ENCODE assay signal across 11 cellular contexts in genomic region chr17:1379930-1380313, GRCh38. TPM values are rescaled to one million over a fixed set of nuclear protein-coding genes. Genes with fewer than 3 reads are reported as not detected.
DNase-seq lines count a peak whose midpoint lies in the region; ATAC-seq and TF ChIP-seq lines count a peak whose summit lies in the region.
"Had no signal": no experiment of that assay in that cellular context is flagged by ENCODE, and none has a peak within 500 bp of the region (broad histone marks: within the 10 kb centered on the region; RNA-seq: fewer than 3 reads in every experiment).

No MANE protein-coding gene starts in this region.

- H3K9me3 Mint-ChIP-seq in endodermal cell, result no peaks in the 10 kb centered on the region
- no peaks in the 10 kb centered on the region for H3K9me3 Mint-ChIP-seq in stimulated activated effector memory CD8-positive, alpha-beta T cell treated with anti-CD3 and anti-CD28 coated beads, Interleukin-12 subunit alpha, Interleukin-12 subunit beta, amount 100 ng/mL, for 72 hours

- TF ChIP-seq CTCF in endodermal cell (conservative IDR thresholded peaks at IDR 0.05), result no peak

- no peak overlapping the region for H3K4me3 Mint-ChIP-seq in endodermal cell
- H3K4me3 Mint-ChIP-seq in stimulated activated effector memory CD8-positive, alpha-beta T cell treated with anti-CD3 and anti-CD28 coated beads, Interleukin-12 subunit alpha, Interleukin-12 subunit beta, amount 100 ng/mL, for 72 hours, result peak overlapping the region; percentile 34

- no peaks in the 10 kb centered on the region for H3K9me3 ChIP-seq in endodermal cell (ENCODE audit: control insufficient read depth, low read length)

- no peaks in the 10 kb centered on the region for H3K4me1 ChIP-seq in endodermal cell (ENCODE audit: control insufficient read depth, insufficient read depth, low read length)

- no peak for DNase-seq in activated CD4-positive, CD25-positive, alpha-beta regulatory T cell (lab: John Stamatoyannopoulos, UW)
- DNase-seq in T follicular helper cell (ENCODE audit: low read depth) (peak; percentile 18), endodermal cell (no peak), NAMALWA (ENCODE audit: low spot score) (no peak), DMS 273 treated with DMSO at 0.1 percent for 48 hours (lab: John Stamatoyannopoulos, UW) (no peak)
- no peak for DNase-seq in stimulated activated effector memory CD8-positive, alpha-beta T cell treated with anti-CD3 and anti-CD28 coated beads, Interleukin-12 subunit alpha, Interleukin-12 subunit beta, amount 100 ng/mL, for 72 hours (ENCODE audit: low spot score in 2 of 2)
- DNase-seq: HCEC 1CT, Karpas-422, mesendoderm had no signal

- H3K27me3 ChIP-seq in endodermal cell (ENCODE audit: control insufficient read depth, insufficient read depth, low read length, poor library complexity, severe bottlenecking), result no peaks in the 10 kb centered on the region

- no peak overlapping the region for H3K9ac ChIP-seq in endodermal cell (ENCODE audit: extremely low read depth, low read length, poor library complexity, severe bottlenecking)

- H3K4me1 Mint-ChIP-seq in endodermal cell, result peaks cover 24% of the 10 kb centered on the region
- peaks cover 64% of the 10 kb centered on the region for H3K4me1 Mint-ChIP-seq in stimulated activated effector memory CD8-positive, alpha-beta T cell treated with anti-CD3 and anti-CD28 coated beads, Interleukin-12 subunit alpha, Interleukin-12 subunit beta, amount 100 ng/mL, for 72 hours

- no peak overlapping the region for H3K27ac ChIP-seq in endodermal cell (ENCODE audit: low read depth, low read length)

- peak; percentile 93 to 96 for ATAC-seq in activated CD4-positive, CD25-positive, alpha-beta regulatory T cell treated with anti-CD3 and anti-CD28 coated beads, Interleukin-2, amount 50 U/mL, for 24 hours
- peak; percentile 93 for ATAC-seq in stimulated activated effector memory CD8-positive, alpha-beta T cell treated with anti-CD3 and anti-CD28 coated beads, Interleukin-12 subunit alpha, Interleukin-12 subunit beta, amount 100 ng/mL, for 72 hours
- ATAC-seq in GM18519 (IDR thresholded peaks at IDR 0.05; ENCODE audit: low FRiP score, unreplicated experiment), result no peak

- H3K4me3 ChIP-seq in endodermal cell (ENCODE audit: low read length), result no peak overlapping the region

- peaks cover 26% of the 10 kb centered on the region for H3K36me3 Mint-ChIP-seq in endodermal cell (ENCODE audit: low read depth)
- peaks cover 86% of the 10 kb centered on the region for H3K36me3 Mint-ChIP-seq in stimulated activated effector memory CD8-positive, alpha-beta T cell treated with anti-CD3 and anti-CD28 coated beads, Interleukin-12 subunit alpha, Interleukin-12 subunit beta, amount 100 ng/mL, for 72 hours

- peak overlapping the region; percentile 71 for H3K27ac Mint-ChIP-seq in endodermal cell
- H3K27ac Mint-ChIP-seq in stimulated activated effector memory CD8-positive, alpha-beta T cell treated with anti-CD3 and anti-CD28 coated beads, Interleukin-12 subunit alpha, Interleukin-12 subunit beta, amount 100 ng/mL, for 72 hours, result peak overlapping the region; percentile 12

- peaks cover 68% of the 10 kb centered on the region for H3K36me3 ChIP-seq in endodermal cell (ENCODE audit: control insufficient read depth, insufficient read depth, low read length)

- no peaks in the 10 kb centered on the region for H3K27me3 Mint-ChIP-seq in endodermal cell (ENCODE audit: insufficient read depth)

- 95 to 99% methylated on average over 9 to 10 of the region's 10 CpGs for WGBS in endodermal cell (ENCODE audit: insufficient coverage in 1 of 2, insufficient read length in 1 of 2), 2 experiments

RNA-seq across cellular contexts. Expression of gene YWHAE, which starts 20.1 kb away (rescaled TPM):
- 1,000 to 10,000 TPM; 1,225 to 1,349 TPM for total RNA-seq in endodermal cell
- polyA plus RNA-seq in endodermal cell (2013, experiment 1 of 2), result 1,001 TPM
- polyA plus RNA-seq in endodermal cell (2013, experiment 2 of 2), result 1,057 TPM
